23 cellular contexts compared by ENCODE assay signal in genomic region chr16:46783800-46784199, GRCh38. TPM values are rescaled to one million over a fixed set of nuclear protein-coding genes. Genes with fewer than 3 reads are reported as not detected.
DNase-seq lines count a peak whose midpoint lies in the region; FAIRE-seq and TF ChIP-seq lines count a peak whose summit lies in the region.
"Had no signal": no experiment of that assay in that cellular context is flagged by ENCODE, and none has a peak within 500 bp of the region (broad histone marks: within the 10 kb centered on the region; RNA-seq: fewer than 3 reads in every experiment).

No MANE protein-coding gene starts in this region.

- no peak for TF ChIP-seq EP300 in stomach (IDR thresholded peaks at IDR 0.05)

- H3K36me3 ChIP-seq in SJSA1 (no peaks in the 10 kb centered on the region), mesodermal cell (ENCODE audit: control insufficient read depth, insufficient read depth, low read length) (no peaks in the 10 kb centered on the region), ascending aorta (no peaks in the 10 kb centered on the region), stomach (no peaks in the 10 kb centered on the region)
- H3K36me3 ChIP-seq: HAP-1 had no signal

- peak; percentile 75 for FAIRE-seq in GM19239 (lab: Jason Lieb, UNC)
- FAIRE-seq: G401.6 had no signal

- H3K4me3 ChIP-seq in SJSA1 (no peak overlapping the region), mesodermal cell (ENCODE audit: extremely low read depth, insufficient read depth, low read length, poor library complexity, severe bottlenecking) (no peak overlapping the region), ascending aorta (no peak overlapping the region), stomach (no peak overlapping the region)
- H3K4me3 ChIP-seq: BLaER1, HAP-1 had no signal

- peaks cover 31% of the 10 kb centered on the region for H3K4me1 ChIP-seq in SJSA1 (replicated peaks)
- H3K4me1 ChIP-seq in mesodermal cell (ENCODE audit: control insufficient read depth, insufficient read depth, low read length, poor library complexity, severe bottlenecking): peaks cover 28% of the 10 kb centered on the region
- H3K4me1 ChIP-seq in ascending aorta: no peaks in the 10 kb centered on the region
- H3K4me1 ChIP-seq in stomach: peaks cover 0 to 5% (median 1%) of the 10 kb centered on the region in 4 donors
- H3K4me1 ChIP-seq: HAP-1 had no signal

- TF ChIP-seq CTCF in ascending aorta (IDR thresholded peaks at IDR 0.05) (no peak), stomach (IDR thresholded peaks at IDR 0.05) (no peak)

- H3K27ac ChIP-seq in SJSA1: peak overlapping the region; percentile 92
- peak overlapping the region; percentile 93 for H3K27ac ChIP-seq in mesodermal cell (ENCODE audit: low read depth, low read length, severe bottlenecking)
- no peak overlapping the region for H3K27ac ChIP-seq in ascending aorta
- no peak overlapping the region for H3K27ac ChIP-seq in stomach
- H3K27ac ChIP-seq: BLaER1, HL-60 had no signal

- no peaks in the 10 kb centered on the region for H3K9me3 ChIP-seq in SJSA1 (replicated peaks)
- peaks cover 9% of the 10 kb centered on the region for H3K9me3 ChIP-seq in mesodermal cell (ENCODE audit: control insufficient read depth, low read length)
- H3K9me3 ChIP-seq in ascending aorta: no peaks in the 10 kb centered on the region
- H3K9me3 ChIP-seq in stomach: peaks cover 0 to 7% (median 3%) of the 10 kb centered on the region in 4 donors

- whole genome bisulfite sequencing in mesodermal cell (ENCODE audit: insufficient coverage in 2 of 2), 2 experiments: 95% methylated on average over 4 of the region's 4 CpGs
- WGBS in stomach, 5 donors: 85 to 90% (median 89%) methylated on average over 4 of the region's 4 CpGs

- DNase-seq in EH (ENCODE audit: low read depth) (peak; percentile 36), GM19239 (ENCODE audit: insufficient read length, low spot score) (no peak), SJSA1 (ENCODE audit: low read depth in 1 of 2, low spot score in 2 of 2) (peak in 1 of 2 experiments; percentile 80), ascending aorta (ENCODE audit: low spot score in 2 of 2) (no peak), GM19238 (ENCODE audit: insufficient read length, low spot score) (no peak), stomach (no peak)
- DNase-seq: CD8-positive, alpha-beta T cell; DMS153; KBM-7; MM.1S; NCI-H1092 treated with DMSO at 0.1 percent for 48 hours; NCI-H1436 treated with DMSO at 0.1 percent for 48 hours; NCI-H2029; NCI-H226; NCI-H510A treated with DMSO at 0.1 percent for 48 hours; NCI-H774; NK-92 treated with Interleukin-12 subunit alpha and Interleukin-12 subunit beta, amount 100 ng/mL, for 24 hours; SIG-M5 had no signal

- H3K27me3 ChIP-seq in SJSA1 (replicated peaks) (no peaks in the 10 kb centered on the region), ascending aorta (no peaks in the 10 kb centered on the region), stomach (no peaks in the 10 kb centered on the region)
- H3K27me3 ChIP-seq: BLaER1 had no signal

- intact Hi-C loops in ascending aorta (cut with DNase I): no loop called here
- intact Hi-C loops in stomach (cut with DNase I; ENCODE audit: low total_unique reads): no loop called here

- no peak for TF ChIP-seq POLR2A in stomach (IDR thresholded peaks at IDR 0.05)

RNA-seq across cellular contexts. Expression of gene MYLK3, which starts 35.7 kb away (rescaled TPM):
- total RNA-seq in SJSA1 (2014; rRNA removed; shearing (Covaris generic)): 0.13 TPM in 1 of 2 replicates, not detected in the other
- polyA plus RNA-seq in mesodermal cell (2013, experiment 1 of 2): 4.3 TPM
- polyA plus RNA-seq in mesodermal cell (2013, experiment 2 of 2): 5.3 TPM
- total RNA-seq in ascending aorta (not detected), stomach (under 1 TPM in 1 of 5 donors, not detected in 4; 0.18 TPM)
- under 1 TPM; 0.05 to 0.46 (median 0.06) TPM for polyA plus RNA-seq in stomach
- total RNA-seq: CD8-positive, alpha-beta T cell had no signal

RNA-seq across cellular contexts. Expression of gene C16orf87, which starts 47.2 kb away (rescaled TPM):
- total RNA-seq in SJSA1 (2014; rRNA removed; shearing (Covaris generic)): 33.9 and 37.2 TPM in 2 replicates
- 20.7 TPM for polyA plus RNA-seq in mesodermal cell (2013, experiment 1 of 2)
- polyA plus RNA-seq in mesodermal cell (2013, experiment 2 of 2): 24.1 TPM
- total RNA-seq in ascending aorta: under 0.01 TPM
- total RNA-seq in stomach: 10 to 100 TPM in 2 of 5 donors, 1 to 10 TPM in 2, not detected in 1; 1.3 to 16.2 (median 8.4) TPM
- 1 to 10 TPM; 2.7 to 3.9 (median 3.7) TPM for polyA plus RNA-seq in stomach

Comparison
In these comparisons a context has a peak if more than half of its experiments do, and no peak if none do; other contexts are left out.
1. H3K27ac ChIP-seq: peak in SJSA1 (single experiment) and mesodermal cell (single experiment); none in ascending aorta (0 of 2) and stomach (0 of 5).